Comparison of ENCODE assay signal across 1 cellular context in the genomic region with DNA sequence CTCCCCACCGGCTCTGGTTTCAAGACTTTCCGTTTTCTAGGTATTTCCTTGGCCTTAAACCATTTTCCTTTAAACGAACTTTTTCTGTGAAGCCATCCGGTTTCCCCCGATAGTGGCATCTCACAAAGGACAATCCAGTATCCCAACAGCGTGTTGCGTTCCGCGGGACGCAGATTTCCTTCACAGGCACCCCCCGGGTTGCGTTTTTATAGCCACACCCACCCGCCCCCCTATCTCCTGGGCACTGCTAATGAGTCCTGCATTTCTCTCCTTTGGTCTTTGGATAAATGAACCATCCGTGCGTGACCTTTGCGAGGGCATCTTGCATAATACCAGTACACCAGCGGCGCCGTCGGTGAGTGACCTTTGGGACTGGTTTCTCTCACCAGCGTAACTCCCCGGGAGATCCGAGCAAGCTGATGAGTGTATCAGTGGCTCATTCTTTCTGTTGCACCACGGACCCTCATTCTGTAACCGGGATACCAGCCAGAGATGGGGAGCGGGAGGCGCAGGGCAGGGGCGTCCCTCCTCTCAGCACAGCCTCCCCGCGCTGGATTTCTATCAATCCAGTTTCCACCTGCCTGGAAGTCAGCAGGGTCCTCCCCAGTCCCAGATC.
TF ChIP-seq lines count a peak whose summit lies in the region.

No MANE protein-coding gene starts in this region.

TF ChIP-seq in K562, 482 proteins besides CTCF, POLR2A, EP300 and RAD21 (continued from another document and continues in another):
- no peak for TF ChIP-seq FOXO4 (CRISPR knock-in tag; IDR thresholded peaks at IDR 0.05)
- no peak for TF ChIP-seq CHCHD3 (CRISPR knock-in tag; IDR thresholded peaks at IDR 0.05)
- TF ChIP-seq C11orf30 (IDR thresholded peaks at IDR 0.05; ENCODE audit: low read depth): no peak
- TF ChIP-seq, protein P1, sequence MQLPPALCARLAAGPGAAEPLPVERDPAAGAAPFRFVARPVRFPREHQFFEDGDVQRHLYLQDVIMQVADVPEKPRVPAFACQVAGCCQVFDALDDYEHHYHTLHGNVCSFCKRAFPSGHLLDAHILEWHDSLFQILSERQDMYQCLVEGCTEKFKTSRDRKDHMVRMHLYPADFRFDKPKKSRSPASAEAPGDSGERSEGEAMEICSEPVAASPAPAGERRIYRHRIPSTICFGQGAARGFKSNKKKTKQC (CRISPR knock-in tag; IDR thresholded peaks at IDR 0.05): no peak
- TF ChIP-seq MTF1 (CRISPR knock-in tag; IDR thresholded peaks at IDR 0.05; ENCODE audit: borderline replicate concordance): no peak
- no peak for TF ChIP-seq ZNF121 (CRISPR knock-in tag; conservative IDR thresholded peaks at IDR 0.05)
- no peak for TF ChIP-seq RHOXF2B (CRISPR knock-in tag; conservative IDR thresholded peaks at IDR 0.05)
- no peak for TF ChIP-seq CSDE1 (IDR thresholded peaks at IDR 0.05)
- TF ChIP-seq PURB (CRISPR knock-in tag; IDR thresholded peaks at IDR 0.05; ENCODE audit: low read depth): no peak
- TF ChIP-seq SMAD1 (IDR thresholded peaks at IDR 0.05; ENCODE audit: low read depth, low read length, partially characterized antibody): no peak
- TF ChIP-seq, protein P2, sequence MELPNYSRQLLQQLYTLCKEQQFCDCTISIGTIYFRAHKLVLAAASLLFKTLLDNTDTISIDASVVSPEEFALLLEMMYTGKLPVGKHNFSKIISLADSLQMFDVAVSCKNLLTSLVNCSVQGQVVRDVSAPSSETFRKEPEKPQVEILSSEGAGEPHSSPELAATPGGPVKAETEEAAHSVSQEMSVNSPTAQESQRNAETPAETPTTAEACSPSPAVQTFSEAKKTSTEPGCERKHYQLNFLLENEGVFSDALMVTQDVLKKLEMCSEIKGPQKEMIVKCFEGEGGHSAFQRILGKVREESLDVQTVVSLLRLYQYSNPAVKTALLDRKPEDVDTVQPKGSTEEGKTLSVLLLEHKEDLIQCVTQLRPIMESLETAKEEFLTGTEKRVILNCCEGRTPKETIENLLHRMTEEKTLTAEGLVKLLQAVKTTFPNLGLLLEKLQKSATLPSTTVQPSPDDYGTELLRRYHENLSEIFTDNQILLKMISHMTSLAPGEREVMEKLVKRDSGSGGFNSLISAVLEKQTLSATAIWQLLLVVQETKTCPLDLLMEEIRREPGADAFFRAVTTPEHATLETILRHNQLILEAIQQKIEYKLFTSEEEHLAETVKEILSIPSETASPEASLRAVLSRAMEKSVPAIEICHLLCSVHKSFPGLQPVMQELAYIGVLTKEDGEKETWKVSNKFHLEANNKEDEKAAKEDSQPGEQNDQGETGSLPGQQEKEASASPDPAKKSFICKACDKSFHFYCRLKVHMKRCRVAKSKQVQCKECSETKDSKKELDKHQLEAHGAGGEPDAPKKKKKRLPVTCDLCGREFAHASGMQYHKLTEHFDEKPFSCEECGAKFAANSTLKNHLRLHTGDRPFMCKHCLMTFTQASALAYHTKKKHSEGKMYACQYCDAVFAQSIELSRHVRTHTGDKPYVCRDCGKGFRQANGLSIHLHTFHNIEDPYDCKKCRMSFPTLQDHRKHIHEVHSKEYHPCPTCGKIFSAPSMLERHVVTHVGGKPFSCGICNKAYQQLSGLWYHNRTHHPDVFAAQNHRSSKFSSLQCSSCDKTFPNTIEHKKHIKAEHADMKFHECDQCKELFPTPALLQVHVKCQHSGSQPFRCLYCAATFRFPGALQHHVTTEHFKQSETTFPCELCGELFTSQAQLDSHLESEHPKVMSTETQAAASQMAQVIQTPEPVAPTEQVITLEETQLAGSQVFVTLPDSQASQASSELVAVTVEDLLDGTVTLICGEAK (IDR thresholded peaks at IDR 0.05): no peak
- TF ChIP-seq, protein P2 (CRISPR knock-in tag; IDR thresholded peaks at IDR 0.05): no peak
- TF ChIP-seq TFAP4 (CRISPR knock-in tag; IDR thresholded peaks at IDR 0.05; ENCODE audit: borderline replicate concordance): no peak; the same call in 1 of the 2 replicates
- no peak for TF ChIP-seq ESRRB (CRISPR knock-in tag; IDR thresholded peaks at IDR 0.05; ENCODE audit: borderline replicate concordance)
- TF ChIP-seq, protein P3, sequence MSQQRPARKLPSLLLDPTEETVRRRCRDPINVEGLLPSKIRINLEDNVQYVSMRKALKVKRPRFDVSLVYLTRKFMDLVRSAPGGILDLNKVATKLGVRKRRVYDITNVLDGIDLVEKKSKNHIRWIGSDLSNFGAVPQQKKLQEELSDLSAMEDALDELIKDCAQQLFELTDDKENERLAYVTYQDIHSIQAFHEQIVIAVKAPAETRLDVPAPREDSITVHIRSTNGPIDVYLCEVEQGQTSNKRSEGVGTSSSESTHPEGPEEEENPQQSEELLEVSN (IDR thresholded peaks at IDR 0.05; ENCODE audit: borderline replicate concordance in 1 of 2, extremely low read depth in 1 of 2, insufficient read depth in 1 of 2, insufficient read length in 1 of 2, low read depth in 1 of 2, low read length in 1 of 2, poor library complexity in 1 of 2, severe bottlenecking in 1 of 2): no peak
- TF ChIP-seq, protein P4, sequence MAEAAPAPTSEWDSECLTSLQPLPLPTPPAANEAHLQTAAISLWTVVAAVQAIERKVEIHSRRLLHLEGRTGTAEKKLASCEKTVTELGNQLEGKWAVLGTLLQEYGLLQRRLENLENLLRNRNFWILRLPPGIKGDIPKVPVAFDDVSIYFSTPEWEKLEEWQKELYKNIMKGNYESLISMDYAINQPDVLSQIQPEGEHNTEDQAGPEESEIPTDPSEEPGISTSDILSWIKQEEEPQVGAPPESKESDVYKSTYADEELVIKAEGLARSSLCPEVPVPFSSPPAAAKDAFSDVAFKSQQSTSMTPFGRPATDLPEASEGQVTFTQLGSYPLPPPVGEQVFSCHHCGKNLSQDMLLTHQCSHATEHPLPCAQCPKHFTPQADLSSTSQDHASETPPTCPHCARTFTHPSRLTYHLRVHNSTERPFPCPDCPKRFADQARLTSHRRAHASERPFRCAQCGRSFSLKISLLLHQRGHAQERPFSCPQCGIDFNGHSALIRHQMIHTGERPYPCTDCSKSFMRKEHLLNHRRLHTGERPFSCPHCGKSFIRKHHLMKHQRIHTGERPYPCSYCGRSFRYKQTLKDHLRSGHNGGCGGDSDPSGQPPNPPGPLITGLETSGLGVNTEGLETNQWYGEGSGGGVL (CRISPR knock-in tag; IDR thresholded peaks at IDR 0.05): no peak
- TF ChIP-seq SMARCA5 (IDR thresholded peaks at IDR 0.05): 0 out of 2 replicates have a peak, but pooled peaks have one; percentile 26
- no peak for TF ChIP-seq TFAM (CRISPR knock-in tag; conservative IDR thresholded peaks at IDR 0.05)
- TF ChIP-seq FOXJ2 (tag; IDR thresholded peaks at IDR 0.05): no peak
- TF ChIP-seq, protein P5, sequence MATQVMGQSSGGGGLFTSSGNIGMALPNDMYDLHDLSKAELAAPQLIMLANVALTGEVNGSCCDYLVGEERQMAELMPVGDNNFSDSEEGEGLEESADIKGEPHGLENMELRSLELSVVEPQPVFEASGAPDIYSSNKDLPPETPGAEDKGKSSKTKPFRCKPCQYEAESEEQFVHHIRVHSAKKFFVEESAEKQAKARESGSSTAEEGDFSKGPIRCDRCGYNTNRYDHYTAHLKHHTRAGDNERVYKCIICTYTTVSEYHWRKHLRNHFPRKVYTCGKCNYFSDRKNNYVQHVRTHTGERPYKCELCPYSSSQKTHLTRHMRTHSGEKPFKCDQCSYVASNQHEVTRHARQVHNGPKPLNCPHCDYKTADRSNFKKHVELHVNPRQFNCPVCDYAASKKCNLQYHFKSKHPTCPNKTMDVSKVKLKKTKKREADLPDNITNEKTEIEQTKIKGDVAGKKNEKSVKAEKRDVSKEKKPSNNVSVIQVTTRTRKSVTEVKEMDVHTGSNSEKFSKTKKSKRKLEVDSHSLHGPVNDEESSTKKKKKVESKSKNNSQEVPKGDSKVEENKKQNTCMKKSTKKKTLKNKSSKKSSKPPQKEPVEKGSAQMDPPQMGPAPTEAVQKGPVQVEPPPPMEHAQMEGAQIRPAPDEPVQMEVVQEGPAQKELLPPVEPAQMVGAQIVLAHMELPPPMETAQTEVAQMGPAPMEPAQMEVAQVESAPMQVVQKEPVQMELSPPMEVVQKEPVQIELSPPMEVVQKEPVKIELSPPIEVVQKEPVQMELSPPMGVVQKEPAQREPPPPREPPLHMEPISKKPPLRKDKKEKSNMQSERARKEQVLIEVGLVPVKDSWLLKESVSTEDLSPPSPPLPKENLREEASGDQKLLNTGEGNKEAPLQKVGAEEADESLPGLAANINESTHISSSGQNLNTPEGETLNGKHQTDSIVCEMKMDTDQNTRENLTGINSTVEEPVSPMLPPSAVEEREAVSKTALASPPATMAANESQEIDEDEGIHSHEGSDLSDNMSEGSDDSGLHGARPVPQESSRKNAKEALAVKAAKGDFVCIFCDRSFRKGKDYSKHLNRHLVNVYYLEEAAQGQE (CRISPR knock-in tag; IDR thresholded peaks at IDR 0.05; ENCODE audit: low read depth): no peak; the same call in 1 of the 2 replicates
- no peak; the same call in 1 of the 2 replicates for TF ChIP-seq CBX1 (IDR thresholded peaks at IDR 0.05; ENCODE audit: low read depth)
- no peak; the same call in 1 of the 2 replicates for TF ChIP-seq L3MBTL2 (IDR thresholded peaks at IDR 0.05)
- TF ChIP-seq MTA3 (IDR thresholded peaks at IDR 0.05; ENCODE audit: borderline replicate concordance): peak; percentile 6; the same call in 1 of the 2 replicates
- TF ChIP-seq CEBPG (CRISPR knock-in tag; IDR thresholded peaks at IDR 0.05): no peak; the same call in 1 of the 2 replicates
- TF ChIP-seq CEBPG (tag; conservative IDR thresholded peaks at IDR 0.05 in 1 of 2, IDR thresholded peaks at IDR 0.05 in 1 of 2): peak; percentile 59 to 72
- no peak for TF ChIP-seq MAFG (tag; conservative IDR thresholded peaks at IDR 0.05)
- TF ChIP-seq, protein P6, sequence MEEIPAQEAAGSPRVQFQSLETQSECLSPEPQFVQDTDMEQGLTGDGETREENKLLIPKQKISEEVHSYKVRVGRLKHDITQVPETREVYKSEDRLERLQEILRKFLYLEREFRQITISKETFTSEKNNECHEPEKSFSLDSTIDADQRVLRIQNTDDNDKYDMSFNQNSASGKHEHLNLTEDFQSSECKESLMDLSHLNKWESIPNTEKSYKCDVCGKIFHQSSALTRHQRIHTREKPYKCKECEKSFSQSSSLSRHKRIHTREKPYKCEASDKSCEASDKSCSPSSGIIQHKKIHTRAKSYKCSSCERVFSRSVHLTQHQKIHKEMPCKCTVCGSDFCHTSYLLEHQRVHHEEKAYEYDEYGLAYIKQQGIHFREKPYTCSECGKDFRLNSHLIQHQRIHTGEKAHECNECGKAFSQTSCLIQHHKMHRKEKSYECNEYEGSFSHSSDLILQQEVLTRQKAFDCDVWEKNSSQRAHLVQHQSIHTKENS (CRISPR knock-in tag; IDR thresholded peaks at IDR 0.05): no peak
- no peak for TF ChIP-seq ERF (CRISPR knock-in tag; IDR thresholded peaks at IDR 0.05)
- no peak for TF ChIP-seq IFI16 (CRISPR knock-in tag; IDR thresholded peaks at IDR 0.05)
